8 cellular contexts compared by ENCODE assay signal in the genomic region with DNA sequence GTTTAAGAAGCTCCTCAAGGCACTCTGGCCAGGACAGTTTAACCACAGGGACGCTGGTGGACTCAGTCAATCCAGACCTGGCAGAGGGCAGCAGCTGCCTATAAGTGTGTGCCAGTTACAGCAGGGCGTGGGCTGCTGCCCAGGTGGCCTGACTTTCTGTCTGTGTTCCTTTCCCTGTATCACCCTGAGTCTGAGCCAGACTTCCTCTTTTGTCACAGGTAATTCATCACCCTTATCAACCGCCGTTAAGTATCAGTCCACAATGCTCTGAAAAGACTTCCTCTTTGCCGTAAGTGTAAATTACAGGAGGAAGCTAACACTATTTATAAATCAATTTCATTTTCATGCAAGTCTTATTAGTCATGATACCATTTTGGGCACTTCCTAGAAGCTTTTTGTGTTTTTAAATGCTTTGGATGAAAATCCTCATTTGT. TPM values are rescaled to one million over a fixed set of nuclear protein-coding genes. Genes with fewer than 3 reads are reported as not detected.
DNase-seq lines count a peak whose midpoint lies in the region; ATAC-seq, FAIRE-seq and TF ChIP-seq lines count a peak whose summit lies in the region.

No MANE protein-coding gene starts in this region.

- in situ Hi-C loops in G401 (cut with HindIII; ENCODE audit: low sequenced_read_pairs) = no loop called here

- peaks cover 8% of the 10 kb centered on the region for H3K9me3 Mint-ChIP-seq in nephron progenitor cell

- H3K9me2 ChIP-seq in OCI-LY7 (ENCODE audit: insufficient read depth, low read length) = no peaks in the 10 kb centered on the region

- TF ChIP-seq POLR2A in prostate gland (IDR thresholded peaks at IDR 0.05) = no peak

- intact Hi-C loops in OCI-LY7 (cut with micrococcal nuclease; ENCODE audit: unreplicated experiment) = loop anchor here (5.0 kb wide), 2 partner anchors 294 to 1306 kb away; partner anchors contain the start of gene ODC1
- intact Hi-C loops in prostate gland (cut with DNase I) = no loop called here

- no peak overlapping the region for H2AFZ ChIP-seq in OCI-LY7 (ENCODE audit: low read length)

- H3K4me2 ChIP-seq in OCI-LY7 (ENCODE audit: low read length) = peak overlapping the region; percentile 78

- H3K36me3 Mint-ChIP-seq in nephron progenitor cell (ENCODE audit: low read depth) = peaks cover 18% of the 10 kb centered on the region

- no peak for FAIRE-seq in bronchial epithelial cell (lab: Jason Lieb, UNC)

- peaks cover 4% of the 10 kb centered on the region for H3K27me3 Mint-ChIP-seq in nephron progenitor cell (ENCODE audit: low read depth, poor library complexity)

- peak; percentile 60 for DNase-seq in G401 (ENCODE audit: low spot score)
- peak; percentile 93 for DNase-seq in OCI-LY7 (ENCODE audit: low spot score)
- peak; percentile 73 for DNase-seq in bronchial epithelial cell (ENCODE audit: low read depth)
- no peak for DNase-seq in nephron progenitor cell
- DNase-seq in OCI-M2 (lab: John Stamatoyannopoulos, UW; ENCODE audit: unreplicated experiment) = no peak
- no peak for DNase-seq in prostate gland (ENCODE audit: low spot score)

- POLR2A ChIA-PET in OCI-LY7 (lab: Charles Lee) = interaction anchor here (1.3 to 3.5 kb wide), 3 partner anchors 9 to 22 kb away, joined by 5 to 29 read pairs (median 7); no protein-coding TSS in a partner anchor

- peaks cover 87% of the 10 kb centered on the region for H3K4me1 Mint-ChIP-seq in nephron progenitor cell

- H3K27ac ChIP-seq in OCI-LY7 (ENCODE audit: low read depth, low read length, poor library complexity, severe bottlenecking) (peak overlapping the region; percentile 95), prostate gland (peak overlapping the region in 1 of 2 donors; percentile 27)

- CTCF ChIA-PET in OCI-LY7 (lab: Charles Lee; ENCODE audit: unreplicated experiment) = interaction anchor here (0.6 to 1.7 kb wide), 4 partner anchors 9 to 1169 kb away, joined by 3 to 10 read pairs (median 4); no protein-coding TSS in a partner anchor

- ATAC-seq in GM21360 (IDR thresholded peaks at IDR 0.05; ENCODE audit: unreplicated experiment) = peak; percentile 61
- ATAC-seq in HG03558 (IDR thresholded peaks at IDR 0.05; ENCODE audit: extremely low read depth, unreplicated experiment) = peak; percentile 68

- peaks cover 15% of the 10 kb centered on the region for H3K36me3 ChIP-seq in OCI-LY7 (ENCODE audit: insufficient read depth, low read length)
- H3K36me3 ChIP-seq in bronchial epithelial cell (ENCODE audit: control insufficient read depth, insufficient read depth, low read length) = no peaks in the 10 kb centered on the region
- no peaks in the 10 kb centered on the region for H3K36me3 ChIP-seq in prostate gland

- H3K79me2 ChIP-seq in OCI-LY7 (ENCODE audit: insufficient read depth, low read depth, low read length) = peaks cover 88% of the 10 kb centered on the region

- H3K4me1 ChIP-seq in OCI-LY7 (ENCODE audit: insufficient read depth, low read length, poor library complexity, severe bottlenecking) (peaks cover 93% of the 10 kb centered on the region), prostate gland (replicated peaks) (peaks cover 2% of the 10 kb centered on the region)

- H3K9me3 ChIP-seq in OCI-LY7 (ENCODE audit: low read length) (peaks cover 9% of the 10 kb centered on the region; the same call in 1 of the 2 replicates), prostate gland (no peaks in the 10 kb centered on the region)

- H3K4me3 ChIP-seq in OCI-LY7 (ENCODE audit: low read depth, low read length, poor library complexity, severe bottlenecking) (peak overlapping the region; percentile 62), bronchial epithelial cell (ENCODE audit: low read depth, low read length) (no peak overlapping the region), prostate gland (no peak overlapping the region)

- peak overlapping the region; percentile 93 for H3K27ac Mint-ChIP-seq in nephron progenitor cell

- H4K20me1 ChIP-seq in OCI-LY7 (ENCODE audit: insufficient read depth, low read length) = peaks cover 30% of the 10 kb centered on the region

- BruUV-seq in OCI-LY7 (replicated peaks; lab: Mats Ljungman, UMichigan) = no TSS peak

- no peak overlapping the region for H3K4me3 Mint-ChIP-seq in nephron progenitor cell

- TF ChIP-seq CTCF in OCI-LY7 (conservative IDR thresholded peaks at IDR 0.05; ENCODE audit: low read length) (no peak; the same call in 1 of the 2 replicates), bronchial epithelial cell (IDR thresholded peaks at IDR 0.05; ENCODE audit: insufficient read depth, low read length, severe bottlenecking) (no peak), nephron progenitor cell (IDR thresholded peaks at IDR 0.05) (no peak), prostate gland (IDR thresholded peaks at IDR 0.05) (no peak)

- 15% methylated on average over 5 of the region's 5 CpGs for WGBS in prostate gland

- H3K27me3 ChIP-seq in bronchial epithelial cell (ENCODE audit: control insufficient read depth, insufficient read depth, low read length) = no peaks in the 10 kb centered on the region
- H3K27me3 ChIP-seq in prostate gland (replicated peaks; ENCODE audit: insufficient read depth) = no peaks in the 10 kb centered on the region

RNA-seq across cellular contexts. Expression of gene LPIN1, which starts 7.0 kb away (rescaled TPM):
- 12.7 and 30.4 TPM in 2 replicates for total RNA-seq in G401 (2014; rRNA removed; shearing (Covaris generic))
- total RNA-seq in OCI-LY7 (2014; rRNA removed; shearing (Covaris generic)) = 46.6 and 56.9 TPM in 2 replicates
- total RNA-seq in OCI-LY7 (2022) (65.6 and 70.2 TPM in 2 replicates), bronchial epithelial cell (7.0 and 12.1 TPM in 2 replicates), prostate gland (10 to 100 TPM; 18.2 to 57.1 TPM)

Comparison
In these comparisons a context has a peak if more than half of its experiments do, and no peak if none do; other contexts are left out.
1. DNase-seq: peak in G401 (single experiment), OCI-LY7 (single experiment) and bronchial epithelial cell (single experiment); none in nephron progenitor cell (single experiment), OCI-M2 (single experiment) and prostate gland (single experiment).